23 cellular contexts compared by ENCODE assay signal in the genomic region with DNA sequence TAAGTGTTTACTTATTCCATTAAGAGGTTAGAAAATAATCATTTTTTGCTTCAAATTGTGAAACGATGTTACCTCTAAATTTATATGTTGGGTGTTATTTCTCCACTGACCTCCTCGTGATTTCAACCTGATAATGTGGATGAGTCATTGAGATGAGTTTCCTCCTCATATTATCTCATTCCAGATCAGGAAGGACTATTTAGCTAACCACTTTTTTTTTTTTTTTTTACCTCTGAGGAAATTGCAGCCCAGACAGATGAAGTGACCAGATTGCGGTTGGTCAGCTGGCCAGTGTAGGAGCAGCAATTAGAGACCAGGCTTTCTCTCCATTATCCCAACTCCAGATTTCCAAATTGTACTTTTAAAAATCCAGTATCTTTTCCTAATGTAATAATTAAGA.
DNase-seq lines count a peak whose midpoint lies in the region; ATAC-seq and TF ChIP-seq lines count a peak whose summit lies in the region.
"Had no signal": no experiment of that assay in that cellular context is flagged by ENCODE, and none has a peak within 500 bp of the region (broad histone marks: within the 10 kb centered on the region; RNA-seq: fewer than 3 reads in every experiment).

No MANE protein-coding gene starts in this region.

- H3K79me2 ChIP-seq in GM23248 (ENCODE audit: insufficient read depth), result no peaks in the 10 kb centered on the region
- no peaks in the 10 kb centered on the region for H3K79me2 ChIP-seq in osteoblast (ENCODE audit: insufficient read depth, low read length)
- H3K79me2 ChIP-seq in hepatocyte, result no peaks in the 10 kb centered on the region

- in situ Hi-C loops in GM23248 (cut with MboI), result no loop called here

- H3K4me2 ChIP-seq in GM23248 (ENCODE audit: unreplicated experiment), result no peak overlapping the region
- H3K4me2 ChIP-seq in osteoblast (ENCODE audit: insufficient read depth, low read length), result no peak overlapping the region
- H3K4me2 ChIP-seq in hepatocyte, result no peak overlapping the region

- no peak overlapping the region for H3K4me3 ChIP-seq in GM23248
- H3K4me3 ChIP-seq in RWPE2 (ENCODE audit: severe bottlenecking), result no peak overlapping the region
- H3K4me3 ChIP-seq in epithelial cell of esophagus (ENCODE audit: low read length), result no peak overlapping the region
- no peak overlapping the region for H3K4me3 ChIP-seq in osteoblast (ENCODE audit: insufficient read depth, low read length)
- no peak overlapping the region for H3K4me3 ChIP-seq in hepatocyte
- H3K4me3 ChIP-seq: dorsolateral prefrontal cortex, testis had no signal

- H3K9ac ChIP-seq in GM23248, result no peak overlapping the region

- peak; percentile 88 for DNase-seq in A172 (ENCODE audit: low spot score)
- peak; percentile 9 for DNase-seq in GM23248
- DNase-seq in RWPE2 (ENCODE audit: low spot score), result no peak
- DNase-seq in epithelial cell of esophagus (ENCODE audit: low read depth), result peak; percentile 26
- no peak for DNase-seq in NCI-H2227 treated with DMSO at 0.1 percent for 48 hours (lab: John Stamatoyannopoulos, UW)
- no peak for DNase-seq in osteoblast (ENCODE audit: insufficient read length, low spot score, missing footprints)
- no peak for DNase-seq in hepatocyte (ENCODE audit: low spot score)
- no peak for DNase-seq in left ventricle myocardium superior
- DNase-seq: ACHN; activated CD8-positive, alpha-beta memory T cell treated with anti-CD3 and anti-CD28 coated beads, Interleukin-2, amount 50 U/mL, for 48 hours; C1 segment of cervical spinal cord; caudate nucleus; dorsolateral prefrontal cortex; GDM1; HFFc6; left colon; NCI-H187 treated with DMSO at 0.1 percent for 48 hours; RPMI8226; T-helper 1 cell; testis; WERI-Rb-1 had no signal

- H3K27ac ChIP-seq in GM23248 (no peak overlapping the region), RWPE2 (ENCODE audit: poor library complexity, severe bottlenecking) (no peak overlapping the region), osteoblast (ENCODE audit: low read depth, low read length) (no peak overlapping the region), hepatocyte (no peak overlapping the region)
- H3K27ac ChIP-seq: dorsolateral prefrontal cortex, epithelial cell of prostate, testis, WERI-Rb-1 had no signal

- H2AFZ ChIP-seq in GM23248 (no peak overlapping the region), osteoblast (ENCODE audit: low read length) (no peak overlapping the region), hepatocyte (no peak overlapping the region)

- intact Hi-C loops in left ventricle myocardium superior (cut with micrococcal nuclease), result no loop called here

- H4K20me1 ChIP-seq in GM23248 (ENCODE audit: insufficient read depth) (no peaks in the 10 kb centered on the region), osteoblast (ENCODE audit: insufficient read depth, low read length) (no peaks in the 10 kb centered on the region), hepatocyte (ENCODE audit: insufficient read depth, poor library complexity, severe bottlenecking) (no peaks in the 10 kb centered on the region)

- H3K4me1 ChIP-seq in GM23248 (ENCODE audit: insufficient read depth) (no peaks in the 10 kb centered on the region), RWPE2 (ENCODE audit: insufficient read depth, poor library complexity, severe bottlenecking) (peaks cover 3% of the 10 kb centered on the region), osteoblast (ENCODE audit: insufficient read depth, low read length) (no peaks in the 10 kb centered on the region), hepatocyte (ENCODE audit: insufficient read depth) (no peaks in the 10 kb centered on the region)
- H3K4me1 ChIP-seq: testis had no signal

- no peaks in the 10 kb centered on the region for H3F3A ChIP-seq in GM23248 (ENCODE audit: insufficient read depth)

- ATAC-seq in RWPE2 (ENCODE audit: low read depth) (peak; percentile 36; the same call in 2 of the 3 replicates), left ventricle myocardium superior (no peak)
- ATAC-seq: left colon; stimulated activated effector memory CD8-positive, alpha-beta T cell treated with anti-CD3 and anti-CD28 coated beads, Interleukin-12 subunit alpha, Interleukin-12 subunit beta, amount 100 ng/mL, for 72 hours had no signal

- H3K36me3 ChIP-seq in GM23248 (ENCODE audit: low read depth), result no peaks in the 10 kb centered on the region
- H3K36me3 ChIP-seq in RWPE2 (ENCODE audit: low read depth), result no peaks in the 10 kb centered on the region
- no peaks in the 10 kb centered on the region for H3K36me3 ChIP-seq in osteoblast (ENCODE audit: insufficient read depth, low read length)
- no peaks in the 10 kb centered on the region for H3K36me3 ChIP-seq in hepatocyte (replicated peaks; ENCODE audit: insufficient read depth, low read depth)
- H3K36me3 ChIP-seq: WERI-Rb-1 had no signal

- 60 to 65% methylated on average over 3 of the region's 3 CpGs for WGBS in GM23248 (ENCODE audit: low coverage in 1 of 2, low lambda C conversion rate in 2 of 2, missing lambda C conversion rate in 2 of 2), 2 experiments
- 60% methylated on average over 3 of the region's 3 CpGs for WGBS in hepatocyte (ENCODE audit: low lambda C conversion rate, missing lambda C conversion rate)

- no peak for TF ChIP-seq CTCF in RWPE2 (IDR thresholded peaks at IDR 0.05; ENCODE audit: poor library complexity, severe bottlenecking)
- no peak for TF ChIP-seq CTCF in epithelial cell of esophagus (IDR thresholded peaks at IDR 0.05; ENCODE audit: insufficient read depth, low read depth, low read length, missing control alignments)
- TF ChIP-seq CTCF in osteoblast (IDR thresholded peaks at IDR 0.05; ENCODE audit: extremely low read depth, low read depth, low read length), result no peak
- no peak for TF ChIP-seq CTCF in hepatocyte (IDR thresholded peaks at IDR 0.05; ENCODE audit: poor library complexity)

- H3K9me2 ChIP-seq in GM23248 (ENCODE audit: insufficient read depth) (no peaks in the 10 kb centered on the region), hepatocyte (replicated peaks; ENCODE audit: insufficient read depth) (no peaks in the 10 kb centered on the region)

- H3K9me3 ChIP-seq in GM23248 (ENCODE audit: low read depth), result no peaks in the 10 kb centered on the region
- no peaks in the 10 kb centered on the region for H3K9me3 ChIP-seq in RWPE2 (ENCODE audit: severe bottlenecking)
- no peaks in the 10 kb centered on the region for H3K9me3 ChIP-seq in osteoblast (ENCODE audit: low read depth, low read length)
- H3K9me3 ChIP-seq in hepatocyte (ENCODE audit: low read depth), result no peaks in the 10 kb centered on the region
- H3K9me3 ChIP-seq: testis had no signal

- H3K27me3 ChIP-seq in GM23248 (replicated peaks; ENCODE audit: insufficient read depth) (no peaks in the 10 kb centered on the region), RWPE2 (ENCODE audit: insufficient read depth, poor library complexity, severe bottlenecking) (no peaks in the 10 kb centered on the region), osteoblast (ENCODE audit: insufficient read depth, low read length) (no peaks in the 10 kb centered on the region), hepatocyte (no peaks in the 10 kb centered on the region)
- H3K27me3 ChIP-seq: dorsolateral prefrontal cortex, testis had no signal

Comparison
In these comparisons a context has a peak if more than half of its experiments do, and no peak if none do; other contexts are left out.
1. DNase-seq: peak in A172 (single experiment), GM23248 (single experiment) and epithelial cell of esophagus (single experiment); none in RWPE2 (single experiment), NCI-H2227 treated with DMSO at 0.1 percent for 48 hours (single experiment), osteoblast (single experiment), hepatocyte (single experiment) and left ventricle myocardium superior (single experiment).